In the genomic region with DNA sequence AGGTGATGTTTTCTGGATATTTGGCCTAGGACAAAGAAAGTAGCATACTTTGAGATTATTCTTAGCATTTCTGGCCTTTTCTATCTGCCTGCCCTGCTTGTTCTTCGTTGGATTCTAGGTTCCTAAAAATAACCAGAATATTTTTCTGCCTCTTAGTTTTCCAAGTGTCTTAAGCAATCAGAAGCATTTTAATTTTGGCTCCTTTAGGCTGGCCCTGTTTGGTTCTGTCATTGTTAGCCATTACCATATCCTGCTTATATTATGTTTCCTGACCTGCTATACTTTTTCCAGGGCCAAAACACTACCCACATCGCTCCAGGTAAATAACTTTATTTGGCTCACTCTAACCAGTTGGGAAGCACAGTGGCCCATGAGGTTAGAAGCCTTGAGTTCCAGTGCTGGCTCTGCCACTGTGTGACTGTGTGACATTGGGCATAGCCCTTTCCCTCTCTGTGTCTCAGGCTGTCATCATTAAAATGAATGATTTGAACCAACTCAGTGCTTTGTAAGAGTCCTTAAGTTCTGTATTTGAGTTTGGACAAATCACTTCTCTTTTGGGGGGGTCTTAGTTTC, we compare ENCODE assay signal across 10 cellular contexts.
DNase-seq lines count a peak whose midpoint lies in the region; ATAC-seq and TF ChIP-seq lines count a peak whose summit lies in the region.
"Had no signal": no experiment of that assay in that cellular context is flagged by ENCODE, and none has a peak within 500 bp of the region (broad histone marks: within the 10 kb centered on the region; RNA-seq: fewer than 3 reads in every experiment).

No MANE protein-coding gene starts in this region.

- peak; percentile 9 for ATAC-seq in CD4-positive, alpha-beta T cell (ENCODE audit: poor library complexity)
- no peak for ATAC-seq in HG02571 (IDR thresholded peaks at IDR 0.05; ENCODE audit: unreplicated experiment)
- ATAC-seq in GM18870 (IDR thresholded peaks at IDR 0.05; ENCODE audit: unreplicated experiment): no peak
- ATAC-seq: Panc1 had no signal

- POLR2A ChIA-PET in CD4-positive, alpha-beta T cell (lab: Charles Lee): interaction anchor here (0.9 to 5.6 kb wide), 19 partner anchors 8 to 126 kb away, joined by 3 to 60 read pairs (median 5); partner anchors contain the start of genes RHOG and STIM1

- no peak for TF ChIP-seq CTCF in CD4-positive, alpha-beta T cell (IDR thresholded peaks at IDR 0.05)
- TF ChIP-seq CTCF in dorsolateral prefrontal cortex (IDR thresholded peaks at IDR 0.05 in 54 of 56, conservative IDR thresholded peaks at IDR 0.05 in 2 of 56; ENCODE audit: low read depth in 1 of 56, partially characterized antibody in 56 of 56): no peak
- no peak for TF ChIP-seq CTCF in osteocyte (IDR thresholded peaks at IDR 0.05)

- peak overlapping the region; percentile 72 for H3K4me3 Mint-ChIP-seq in CD4-positive, alpha-beta T cell
- H3K4me3 Mint-ChIP-seq in IgD-negative memory B cell (peak overlapping the region; percentile 12 to 84 (median 49)), osteocyte (ENCODE audit: unreplicated experiment) (no peak overlapping the region)

- DNase-seq in CD4-positive, alpha-beta T cell: no peak
- no peak for DNase-seq in dorsolateral prefrontal cortex
- DNase-seq in osteocyte (ENCODE audit: extremely low spot score, unreplicated experiment): no peak
- DNase-seq in KG1 (lab: John Stamatoyannopoulos, UW): no peak
- no peak for DNase-seq in stimulated activated CD4-positive, alpha-beta T cell treated with anti-CD3 and anti-CD28 coated beads, Interleukin-4, amount 100 ng/mL, for 1 hour

- intact Hi-C loops in CD4-positive, alpha-beta T cell (cut with DNase I, micrococcal nuclease): loop anchor here (2.0 to 5.0 kb wide), 4 partner anchors 34 to 94 kb away; partner anchors contain the start of gene STIM1 (in 1 of the 2)
- intact Hi-C loops in dorsolateral prefrontal cortex (cut with DNase I): no loop called here

- no peaks in the 10 kb centered on the region for H3K27me3 ChIP-seq in CD4-positive, alpha-beta T cell (ENCODE audit: control insufficient read depth, insufficient read depth, low read length)
- peaks cover 0 to 4% (median 0%) of the 10 kb centered on the region in 45 donors for H3K27me3 ChIP-seq in dorsolateral prefrontal cortex

- peaks cover 95% of the 10 kb centered on the region for H3K4me1 Mint-ChIP-seq in CD4-positive, alpha-beta T cell (ENCODE audit: low read depth)
- H3K4me1 Mint-ChIP-seq in IgD-negative memory B cell (peaks cover 55 to 78% (median 62%) of the 10 kb centered on the region in 3 donors), osteocyte (ENCODE audit: unreplicated experiment) (peaks cover 50% of the 10 kb centered on the region)

- H3K27me3 Mint-ChIP-seq in CD4-positive, alpha-beta T cell: no peaks in the 10 kb centered on the region
- H3K27me3 Mint-ChIP-seq in IgD-negative memory B cell: no peaks in the 10 kb centered on the region
- no peaks in the 10 kb centered on the region for H3K27me3 Mint-ChIP-seq in osteocyte (ENCODE audit: unreplicated experiment)

- no peaks in the 10 kb centered on the region for H3K9me3 ChIP-seq in CD4-positive, alpha-beta T cell (ENCODE audit: control insufficient read depth, low read length)

- CTCF ChIA-PET in CD4-positive, alpha-beta T cell (lab: Charles Lee): interaction anchor here (1.2 to 2.3 kb wide), 3 partner anchors 92 to 105 kb away, joined by 4 to 18 read pairs (median 5); partner anchors contain the start of gene STIM1

- peak overlapping the region; percentile 96 for H3K27ac Mint-ChIP-seq in CD4-positive, alpha-beta T cell
- H3K27ac Mint-ChIP-seq in IgD-negative memory B cell (peak overlapping the region; percentile 7 to 88 (median 85)), osteocyte (ENCODE audit: unreplicated experiment) (peak overlapping the region; percentile 79)

- H3K9me3 Mint-ChIP-seq in CD4-positive, alpha-beta T cell: no peaks in the 10 kb centered on the region
- H3K9me3 Mint-ChIP-seq in IgD-negative memory B cell (no peaks in the 10 kb centered on the region), osteocyte (ENCODE audit: unreplicated experiment) (no peaks in the 10 kb centered on the region)

- peak overlapping the region; percentile 57 for H3K27ac ChIP-seq in CD4-positive, alpha-beta T cell (ENCODE audit: low read depth, low read length)
- H3K27ac ChIP-seq in dorsolateral prefrontal cortex: peak overlapping the region in 36 of 59 donors; percentile 3 to 81 (median 40)
- H3K27ac ChIP-seq: epithelial cell of prostate had no signal

- peaks cover 20% of the 10 kb centered on the region for H3K36me3 Mint-ChIP-seq in CD4-positive, alpha-beta T cell (ENCODE audit: low read depth)
- H3K36me3 Mint-ChIP-seq in IgD-negative memory B cell (no peaks in the 10 kb centered on the region), osteocyte (ENCODE audit: unreplicated experiment) (no peaks in the 10 kb centered on the region)

- no peak overlapping the region for H3K4me3 ChIP-seq in dorsolateral prefrontal cortex

Comparison
In these comparisons a context has a peak if more than half of its experiments do, and no peak if none do; other contexts are left out.
1. intact Hi-C loops: an anchor here in CD4-positive, alpha-beta T cell (2.0 to 5.0 kb wide); none called in dorsolateral prefrontal cortex.